ENCODE assay signal across 15 cellular contexts in genomic region chr2:188527110-188527509, GRCh38.
A peak's percentile ranks its signal among the peaks of the same experiment; 100 is the strongest.
DNase-seq lines count a peak whose midpoint lies in the region; ATAC-seq and TF ChIP-seq lines count a peak whose summit lies in the region.
"Had no signal": no experiment of that assay in that cellular context is flagged by ENCODE, and none has a peak within 500 bp of the region (broad histone marks: within the 10 kb centered on the region; RNA-seq: fewer than 3 reads in every experiment).

No MANE protein-coding gene starts in this region.

- H3K4me3 ChIP-seq in mesodermal cell (ENCODE audit: extremely low read depth, insufficient read depth, low read length, poor library complexity, severe bottlenecking), result no peak overlapping the region
- peak overlapping the region; percentile 20 to 34 for H3K4me3 ChIP-seq in tibial artery
- H3K4me3 ChIP-seq: SJCRH30 had no signal

- H3K36me3 ChIP-seq in mesodermal cell (ENCODE audit: control insufficient read depth, insufficient read depth, low read length) (peaks cover 24% of the 10 kb centered on the region), tibial artery (peaks cover 0 to 4% (median 0%) of the 10 kb centered on the region in 3 donors)

- peaks cover 5% of the 10 kb centered on the region for H3K36me3 Mint-ChIP-seq in chondrocyte (ENCODE audit: low read depth)
- H3K36me3 Mint-ChIP-seq: memory B cell had no signal

- H3K4me1 ChIP-seq in mesodermal cell (ENCODE audit: control insufficient read depth, insufficient read depth, low read length, poor library complexity, severe bottlenecking) (peaks cover 17% of the 10 kb centered on the region), tibial artery (peaks cover 0 to 39% (median 6%) of the 10 kb centered on the region in 4 donors)

- no peak for ATAC-seq in activated CD4-positive, CD25-positive, alpha-beta regulatory T cell treated with anti-CD3 and anti-CD28 coated beads, Interleukin-2, amount 50 U/mL, for 24 hours
- no peak for ATAC-seq in HG02981 (IDR thresholded peaks at IDR 0.05; ENCODE audit: unreplicated experiment)
- no peak for ATAC-seq in HG03432 (IDR thresholded peaks at IDR 0.05; ENCODE audit: unreplicated experiment)
- ATAC-seq: effector memory CD8-positive, alpha-beta T cell had no signal

- no peak overlapping the region for H3K4me3 Mint-ChIP-seq in chondrocyte (ENCODE audit: unreplicated experiment)
- H3K4me3 Mint-ChIP-seq: activated B cell treated with CpG ODN at 0.5 μM for 24 hours; effector memory CD8-positive, alpha-beta T cell; memory B cell had no signal

- peak overlapping the region; percentile 66 for H3K27ac Mint-ChIP-seq in chondrocyte (ENCODE audit: unreplicated experiment)
- H3K27ac Mint-ChIP-seq: activated B cell treated with CpG ODN at 0.5 μM for 24 hours; effector memory CD8-positive, alpha-beta T cell; memory B cell had no signal

- no CpG with 5 or more reads among the region's 1 CpG for WGBS in mesodermal cell (ENCODE audit: insufficient coverage in 2 of 2), 2 experiments

- peaks cover 8% of the 10 kb centered on the region for H3K9me3 ChIP-seq in mesodermal cell (ENCODE audit: control insufficient read depth, low read length)
- no peaks in the 10 kb centered on the region for H3K9me3 ChIP-seq in tibial artery

- no peaks in the 10 kb centered on the region for H3K27me3 ChIP-seq in tibial artery
- H3K27me3 ChIP-seq: SJCRH30 had no signal

- intact Hi-C loops in tibial artery (cut with DNase I; ENCODE audit: low total_unique reads), result loop anchor here (2.0 to 10.0 kb wide), 2 partner anchors 450 to 888 kb away; no protein-coding TSS in a partner anchor

- H3K9me3 Mint-ChIP-seq in chondrocyte (ENCODE audit: low read depth), result peaks cover 3% of the 10 kb centered on the region
- H3K9me3 Mint-ChIP-seq: activated B cell treated with CpG ODN at 0.5 μM for 24 hours; effector memory CD8-positive, alpha-beta T cell; memory B cell had no signal

- H3K27ac ChIP-seq in mesodermal cell (ENCODE audit: low read depth, low read length, severe bottlenecking) (peak overlapping the region; percentile 86), tibial artery (peak overlapping the region; percentile 46 to 60)
- H3K27ac ChIP-seq: SJCRH30 had no signal

- DNase-seq in NCI-H146 (lab: John Stamatoyannopoulos, UW) (peak; percentile 29), NCI-H146 treated with DMSO at 0.1 percent for 48 hours (lab: John Stamatoyannopoulos, UW; ENCODE audit: unreplicated experiment) (no peak), chondrocyte (ENCODE audit: low spot score) (no peak), tibial artery (no peak)
- DNase-seq: 8988T; activated B cell treated with CpG ODN at 0.5 μM for 24 hours; amniotic stem cell; effector memory CD8-positive, alpha-beta T cell; NCI-H524 treated with DMSO at 0.1 percent for 48 hours; SJCRH30 had no signal

- no peaks in the 10 kb centered on the region for H3K27me3 Mint-ChIP-seq in chondrocyte (ENCODE audit: low read depth)
- H3K27me3 Mint-ChIP-seq: activated B cell treated with CpG ODN at 0.5 μM for 24 hours; effector memory CD8-positive, alpha-beta T cell; memory B cell had no signal

- H3K4me1 Mint-ChIP-seq in chondrocyte (ENCODE audit: low read depth), result peaks cover 25% of the 10 kb centered on the region
- H3K4me1 Mint-ChIP-seq: activated B cell treated with CpG ODN at 0.5 μM for 24 hours, memory B cell had no signal

- TF ChIP-seq CTCF in chondrocyte (IDR thresholded peaks at IDR 0.05), result no peak
- TF ChIP-seq CTCF in tibial artery (IDR thresholded peaks at IDR 0.05), result no peak
